In genomic region chr22:38868286-38868721, GRCh38 we compare ENCODE assay signal across 12 cellular contexts. TPM values are rescaled to one million over a fixed set of nuclear protein-coding genes. Genes with fewer than 3 reads are reported as not detected.
DNase-seq lines count a peak whose midpoint lies in the region; ATAC-seq and TF ChIP-seq lines count a peak whose summit lies in the region.
"Had no signal": no experiment of that assay in that cellular context is flagged by ENCODE, and none has a peak within 500 bp of the region (broad histone marks: within the 10 kb centered on the region; RNA-seq: fewer than 3 reads in every experiment).

No MANE protein-coding gene starts in this region.

- CTCF ChIA-PET in activated B cell treated with CpG ODN at 0.5 μM for 24 hours (lab: Charles Lee): interaction anchor here (1.2 to 7.4 kb wide), 2 partner anchors 136 to 275 kb away, joined by 3 to 132 read pairs; no protein-coding TSS in a partner anchor

- H3K9me3 Mint-ChIP-seq in stimulated activated naive CD8-positive, alpha-beta T cell treated with anti-CD3 and anti-CD28 coated beads, Interleukin-15, Interleukin-2, amounts not matched to agents 100 ng/mL and 50 ng/mL, for 24 hours: no peaks in the 10 kb centered on the region
- no peaks in the 10 kb centered on the region for H3K9me3 Mint-ChIP-seq in activated B cell treated with CpG ODN at 0.5 μM for 24 hours
- H3K9me3 Mint-ChIP-seq: central memory CD8-positive, alpha-beta T cell; nephron progenitor cell had no signal

- peaks cover 54% of the 10 kb centered on the region for H3K4me1 ChIP-seq in lower lobe of right lung

- intact Hi-C loops in activated B cell treated with CpG ODN at 0.5 μM for 24 hours (cut with micrococcal nuclease) (no loop called here), lower lobe of right lung (cut with DNase I) (no loop called here)

- no peak for ATAC-seq in stimulated activated naive CD8-positive, alpha-beta T cell treated with anti-CD3 and anti-CD28 coated beads, Interleukin-15, Interleukin-2, amounts not matched to agents 100 U/mL and 50 U/mL, for 24 hours
- no peak for ATAC-seq in activated B cell treated with CpG ODN at 0.5 μM for 24 hours (ENCODE audit: low read depth)
- ATAC-seq in lower lobe of right lung: no peak
- ATAC-seq in GM18858 (IDR thresholded peaks at IDR 0.05; ENCODE audit: unreplicated experiment): no peak
- no peak for ATAC-seq in HG02571 (IDR thresholded peaks at IDR 0.05; ENCODE audit: unreplicated experiment)
- no peak for ATAC-seq in GM21825 (IDR thresholded peaks at IDR 0.05; ENCODE audit: unreplicated experiment)

- H3K36me3 Mint-ChIP-seq in stimulated activated naive CD8-positive, alpha-beta T cell treated with anti-CD3 and anti-CD28 coated beads, Interleukin-15, Interleukin-2, amounts not matched to agents 100 ng/mL and 50 ng/mL, for 24 hours (ENCODE audit: low read depth): peaks cover 39% of the 10 kb centered on the region
- H3K36me3 Mint-ChIP-seq in activated B cell treated with CpG ODN at 0.5 μM for 24 hours (ENCODE audit: low read depth): peaks cover 30% of the 10 kb centered on the region

- H3K4me3 Mint-ChIP-seq in stimulated activated naive CD8-positive, alpha-beta T cell treated with anti-CD3 and anti-CD28 coated beads, Interleukin-15, Interleukin-2, amounts not matched to agents 100 ng/mL and 50 ng/mL, for 24 hours: peak overlapping the region; percentile 61
- H3K4me3 Mint-ChIP-seq in activated B cell treated with CpG ODN at 0.5 μM for 24 hours: no peak overlapping the region
- H3K4me3 Mint-ChIP-seq: central memory CD8-positive, alpha-beta T cell had no signal

- no peak for TF ChIP-seq CTCF in activated B cell treated with CpG ODN at 0.5 μM for 24 hours (IDR thresholded peaks at IDR 0.05)
- no peak for TF ChIP-seq CTCF in lower lobe of right lung (IDR thresholded peaks at IDR 0.05)

- peaks cover 47% of the 10 kb centered on the region for H3K4me1 Mint-ChIP-seq in stimulated activated naive CD8-positive, alpha-beta T cell treated with anti-CD3 and anti-CD28 coated beads, Interleukin-15, Interleukin-2, amounts not matched to agents 100 ng/mL and 50 ng/mL, for 24 hours (ENCODE audit: low read depth)
- H3K4me1 Mint-ChIP-seq in activated B cell treated with CpG ODN at 0.5 μM for 24 hours: peaks cover 42% of the 10 kb centered on the region

- no peaks in the 10 kb centered on the region for H3K27me3 ChIP-seq in lower lobe of right lung (ENCODE audit: low read depth)
- H3K27me3 ChIP-seq: testis had no signal

- H3K9me3 ChIP-seq in lower lobe of right lung: no peaks in the 10 kb centered on the region
- H3K9me3 ChIP-seq: testis had no signal

- H3K27ac ChIP-seq in lower lobe of right lung: no peak overlapping the region
- H3K27ac ChIP-seq: testis had no signal

- no peaks in the 10 kb centered on the region for H3K27me3 Mint-ChIP-seq in stimulated activated naive CD8-positive, alpha-beta T cell treated with anti-CD3 and anti-CD28 coated beads, Interleukin-15, Interleukin-2, amounts not matched to agents 100 ng/mL and 50 ng/mL, for 24 hours
- no peaks in the 10 kb centered on the region for H3K27me3 Mint-ChIP-seq in activated B cell treated with CpG ODN at 0.5 μM for 24 hours
- H3K27me3 Mint-ChIP-seq: central memory CD8-positive, alpha-beta T cell had no signal

- H3K27ac Mint-ChIP-seq in stimulated activated naive CD8-positive, alpha-beta T cell treated with anti-CD3 and anti-CD28 coated beads, Interleukin-15, Interleukin-2, amounts not matched to agents 100 ng/mL and 50 ng/mL, for 24 hours: peak overlapping the region; percentile 89
- H3K27ac Mint-ChIP-seq in activated B cell treated with CpG ODN at 0.5 μM for 24 hours: no peak overlapping the region
- H3K27ac Mint-ChIP-seq: nephron progenitor cell had no signal

- H3K36me3 ChIP-seq in lower lobe of right lung: peaks cover 46% of the 10 kb centered on the region

- H3K4me3 ChIP-seq in lower lobe of right lung: no peak overlapping the region
- H3K4me3 ChIP-seq: testis had no signal

- POLR2A ChIA-PET in activated B cell treated with CpG ODN at 0.5 μM for 24 hours (lab: Charles Lee): interaction anchor here (0.9 kb wide), 1 partner anchor 451 kb away, joined by 4 read pairs; the partner anchor contains the start of gene RPL3

- DNase-seq in stimulated activated naive CD8-positive, alpha-beta T cell treated with anti-CD3 and anti-CD28 coated beads, Interleukin-15, Interleukin-2, amounts not matched to agents 100 U/mL and 50 U/mL, for 24 hours: no peak
- peak; percentile 13 for DNase-seq in activated B cell treated with CpG ODN at 0.5 μM for 24 hours
- DNase-seq in lower lobe of right lung: peak; percentile 14
- no peak for DNase-seq in cerebellar nuclear complex (lab: John Stamatoyannopoulos, UW)
- DNase-seq: NCI-H2029 treated with DMSO at 0.1 percent for 48 hours had no signal

RNA-seq across cellular contexts. Expression of gene CBX6, which starts 3.7 kb away (rescaled TPM):
- 65.6 and 71.8 TPM in 2 replicates for total RNA-seq in activated B cell treated with CpG ODN at 0.5 μM for 24 hours
- total RNA-seq in lower lobe of right lung: 54.7 TPM

RNA-seq across cellular contexts. Expression of gene NPTXR, which starts 24.5 kb away (rescaled TPM):
- total RNA-seq in activated B cell treated with CpG ODN at 0.5 μM for 24 hours (0.07 and 0.13 TPM in 2 replicates), lower lobe of right lung (5.1 TPM)

Comparison
In these comparisons a context has a peak if more than half of its experiments do, and no peak if none do; other contexts are left out.
1. DNase-seq: peak in activated B cell treated with CpG ODN at 0.5 μM for 24 hours (single experiment) and lower lobe of right lung (single experiment); none in stimulated activated naive CD8-positive, alpha-beta T cell treated with anti-CD3 and anti-CD28 coated beads, Interleukin-15, Interleukin-2, amounts not matched to agents 100 U/mL and 50 U/mL, for 24 hours (single experiment) and cerebellar nuclear complex (0 of 2).